9 cellular contexts compared by ENCODE assay signal in genomic region chr6:75207211-75207984, GRCh38. TPM values are rescaled to one million over a fixed set of nuclear protein-coding genes. Genes with fewer than 3 reads are reported as not detected.
DNase-seq lines count a peak whose midpoint lies in the region; ATAC-seq, FAIRE-seq and TF ChIP-seq lines count a peak whose summit lies in the region.
"Had no signal": no experiment of that assay in that cellular context is flagged by ENCODE, and none has a peak within 500 bp of the region (broad histone marks: within the 10 kb centered on the region; RNA-seq: fewer than 3 reads in every experiment).

No MANE protein-coding gene starts in this region.

- peaks cover 71% of the 10 kb centered on the region for H3K27me3 ChIP-seq in CD4-positive, alpha-beta T cell (ENCODE audit: control insufficient read depth, insufficient read depth, low read length)

- DNase-seq in CD4-positive, alpha-beta T cell: no peak
- DNase-seq in M059J (ENCODE audit: low read depth) (peak; percentile 35), natural killer cell (no peak), urothelium cell line (ENCODE audit: low spot score) (no peak), NCI-H187 (lab: John Stamatoyannopoulos, UW) (no peak)
- DNase-seq in effector memory CD8-positive, alpha-beta T cell: no peak

- CTCF ChIA-PET in CD4-positive, alpha-beta T cell (lab: Charles Lee): interaction anchor here (1.4 to 5.8 kb wide), 3 partner anchors 1469 to 1532 kb away, joined by 4 to 90 read pairs (median 20); no protein-coding TSS in a partner anchor

- no peaks in the 10 kb centered on the region for H3K9me3 ChIP-seq in CD4-positive, alpha-beta T cell (ENCODE audit: control insufficient read depth, low read length)

- ATAC-seq in CD4-positive, alpha-beta T cell (ENCODE audit: poor library complexity): no peak
- ATAC-seq in effector memory CD8-positive, alpha-beta T cell (replicated peaks): no peak
- no peak for ATAC-seq in natural killer cell
- ATAC-seq in HG03442 (IDR thresholded peaks at IDR 0.05; ENCODE audit: unreplicated experiment): no peak
- no peak for ATAC-seq in GM21381 (IDR thresholded peaks at IDR 0.05; ENCODE audit: unreplicated experiment)

- H3K36me3 Mint-ChIP-seq in CD4-positive, alpha-beta T cell (ENCODE audit: low read depth): no peaks in the 10 kb centered on the region
- H3K36me3 Mint-ChIP-seq in effector memory CD8-positive, alpha-beta T cell (ENCODE audit: insufficient read depth): peaks cover 16% of the 10 kb centered on the region
- no peaks in the 10 kb centered on the region for H3K36me3 Mint-ChIP-seq in natural killer cell

- H3K27me3 Mint-ChIP-seq in CD4-positive, alpha-beta T cell: peaks cover 90% of the 10 kb centered on the region
- peaks cover 91 to 94% of the 10 kb centered on the region in 2 donors for H3K27me3 Mint-ChIP-seq in effector memory CD8-positive, alpha-beta T cell
- peaks cover 73 to 88% of the 10 kb centered on the region in 2 donors for H3K27me3 Mint-ChIP-seq in natural killer cell (ENCODE audit: low read depth in 2 of 2)

- no peak for TF ChIP-seq CTCF in CD4-positive, alpha-beta T cell (IDR thresholded peaks at IDR 0.05)
- no peak for TF ChIP-seq CTCF in natural killer cell (IDR thresholded peaks at IDR 0.05)

- H3K27ac Mint-ChIP-seq in CD4-positive, alpha-beta T cell: no peak overlapping the region
- peak overlapping the region; percentile 49 to 63 for H3K27ac Mint-ChIP-seq in effector memory CD8-positive, alpha-beta T cell
- H3K27ac Mint-ChIP-seq in natural killer cell: peak overlapping the region in 1 of 2 donors; percentile 50

- H3K9me3 Mint-ChIP-seq in CD4-positive, alpha-beta T cell: no peaks in the 10 kb centered on the region
- no peaks in the 10 kb centered on the region for H3K9me3 Mint-ChIP-seq in effector memory CD8-positive, alpha-beta T cell
- no peaks in the 10 kb centered on the region for H3K9me3 Mint-ChIP-seq in natural killer cell

- peaks cover 59% of the 10 kb centered on the region for H3K4me1 Mint-ChIP-seq in CD4-positive, alpha-beta T cell (ENCODE audit: low read depth)
- peaks cover 50 to 56% of the 10 kb centered on the region in 2 donors for H3K4me1 Mint-ChIP-seq in effector memory CD8-positive, alpha-beta T cell (ENCODE audit: low read depth in 2 of 2)
- H3K4me1 Mint-ChIP-seq in natural killer cell: peaks cover 37 to 50% of the 10 kb centered on the region in 2 donors

- peak overlapping the region; percentile 70 for H3K4me3 Mint-ChIP-seq in CD4-positive, alpha-beta T cell
- peak overlapping the region; percentile 69 to 76 for H3K4me3 Mint-ChIP-seq in effector memory CD8-positive, alpha-beta T cell
- H3K4me3 Mint-ChIP-seq in natural killer cell: peak overlapping the region; percentile 30

- no peak overlapping the region for H3K27ac ChIP-seq in CD4-positive, alpha-beta T cell (ENCODE audit: low read depth, low read length)

- intact Hi-C loops in CD4-positive, alpha-beta T cell (cut with DNase I, micrococcal nuclease): no loop called here
- intact Hi-C loops in natural killer cell (cut with micrococcal nuclease): no loop called here

- POLR2A ChIA-PET in CD4-positive, alpha-beta T cell (lab: Charles Lee): interaction anchor here (2.1 kb wide), 1 partner anchor 1468 kb away, joined by 9 read pairs; no protein-coding TSS in a partner anchor

- FAIRE-seq in urothelium cell line (lab: Jason Lieb, UNC): no peak
- FAIRE-seq: HTR-8/SVneo had no signal

RNA-seq across cellular contexts. Expression of gene COL12A1, which starts 1.5 kb away (rescaled TPM):
- not detected for total RNA-seq in CD4-positive, alpha-beta T cell
- total RNA-seq in M059J (2014; rRNA removed; shearing (Covaris generic)): 147 and 336 TPM in 2 replicates
- under 1 TPM in 1 of 3 donors, not detected in 2; 0.25 TPM for total RNA-seq in natural killer cell

RNA-seq across cellular contexts. Expression of gene COX7A2, which starts 36.2 kb away (rescaled TPM):
- 100 to 1,000 TPM; 189 to 195 TPM for total RNA-seq in CD4-positive, alpha-beta T cell
- 333 and 839 TPM in 2 replicates for total RNA-seq in M059J (2014; rRNA removed; shearing (Covaris generic))
- 100 to 1,000 TPM; 161 to 215 (median 166) TPM for total RNA-seq in natural killer cell

Comparison
In these comparisons a context has a peak if more than half of its experiments do, and no peak if none do; other contexts are left out.
1. RNA of gene COL12A1, which starts 1.5 kb away (total RNA-seq): 147 to 336 TPM in M059J; 0.25 TPM in natural killer cell and not detected in CD4-positive, alpha-beta T cell; every median in the first group is over 100 times any median in the second.
2. Peak in every context shown above with its lines, with median percentiles within 50 percentile points of each other: H3K4me3 Mint-ChIP-seq.